ENCODE assay signal across 1 cellular context in genomic region chr20:4135385-4136077, GRCh38.
TF ChIP-seq lines count a peak whose summit lies in the region.

No MANE protein-coding gene starts in this region.

TF ChIP-seq in HEK293, 187 proteins besides CTCF, POLR2A, EP300 and RAD21 (continued from another document):
- TF ChIP-seq, protein P1, sequence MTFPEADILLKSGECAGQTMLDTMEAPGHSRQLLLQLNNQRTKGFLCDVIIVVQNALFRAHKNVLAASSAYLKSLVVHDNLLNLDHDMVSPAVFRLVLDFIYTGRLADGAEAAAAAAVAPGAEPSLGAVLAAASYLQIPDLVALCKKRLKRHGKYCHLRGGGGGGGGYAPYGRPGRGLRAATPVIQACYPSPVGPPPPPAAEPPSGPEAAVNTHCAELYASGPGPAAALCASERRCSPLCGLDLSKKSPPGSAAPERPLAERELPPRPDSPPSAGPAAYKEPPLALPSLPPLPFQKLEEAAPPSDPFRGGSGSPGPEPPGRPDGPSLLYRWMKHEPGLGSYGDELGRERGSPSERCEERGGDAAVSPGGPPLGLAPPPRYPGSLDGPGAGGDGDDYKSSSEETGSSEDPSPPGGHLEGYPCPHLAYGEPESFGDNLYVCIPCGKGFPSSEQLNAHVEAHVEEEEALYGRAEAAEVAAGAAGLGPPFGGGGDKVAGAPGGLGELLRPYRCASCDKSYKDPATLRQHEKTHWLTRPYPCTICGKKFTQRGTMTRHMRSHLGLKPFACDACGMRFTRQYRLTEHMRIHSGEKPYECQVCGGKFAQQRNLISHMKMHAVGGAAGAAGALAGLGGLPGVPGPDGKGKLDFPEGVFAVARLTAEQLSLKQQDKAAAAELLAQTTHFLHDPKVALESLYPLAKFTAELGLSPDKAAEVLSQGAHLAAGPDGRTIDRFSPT (tag by site-specific recombination; IDR thresholded peaks at IDR 0.05) = peak; percentile 91
- TF ChIP-seq ZNF394 (tag by site-specific recombination; IDR thresholded peaks at IDR 0.05; ENCODE audit: borderline replicate concordance) = peak; percentile 73; the same call in 1 of the 2 replicates
- TF ChIP-seq ZNF654 (tag by site-specific recombination; IDR thresholded peaks at IDR 0.05; ENCODE audit: low read depth) = no peak
- peak; percentile 31; the same call in 1 of the 2 replicates for TF ChIP-seq ZNF24 (tag by site-specific recombination; IDR thresholded peaks at IDR 0.05)
- peak; percentile 84 for TF ChIP-seq ZNF223 (tag by site-specific recombination; IDR thresholded peaks at IDR 0.05)
- peak; percentile 27; the same call in 1 of the 2 replicates for TF ChIP-seq ZBTB17 (tag by site-specific recombination; IDR thresholded peaks at IDR 0.05)
- TF ChIP-seq GLIS1 (tag by site-specific recombination; IDR thresholded peaks at IDR 0.05) = peak; percentile 95
- TF ChIP-seq PRDM10 (tag by site-specific recombination; IDR thresholded peaks at IDR 0.05) = peak; percentile 80
- 0 out of 2 replicates have a peak, but pooled peaks have one; percentile 41 for TF ChIP-seq KLF10 (tag by site-specific recombination; IDR thresholded peaks at IDR 0.05)
- peak; percentile 88 for TF ChIP-seq ZNF335 (tag by site-specific recombination; conservative IDR thresholded peaks at IDR 0.05)
- 0 out of 2 replicates have a peak, but pooled peaks have one; percentile 6 for TF ChIP-seq EGR2 (tag by site-specific recombination; IDR thresholded peaks at IDR 0.05; ENCODE audit: low read depth)
- TF ChIP-seq KLF8 (tag by site-specific recombination; IDR thresholded peaks at IDR 0.05) = peak; percentile 46; the same call in 1 of the 2 replicates
- TF ChIP-seq ZFP69B (tag by site-specific recombination; IDR thresholded peaks at IDR 0.05) = 0 out of 2 replicates have a peak, but pooled peaks have one; percentile 36
- peak; percentile 40 for TF ChIP-seq GLIS2 (tag by site-specific recombination; IDR thresholded peaks at IDR 0.05)
- TF ChIP-seq PATZ1 (tag by site-specific recombination; IDR thresholded peaks at IDR 0.05) = peak; percentile 50; the same call in 1 of the 2 replicates
- TF ChIP-seq SP2 (tag by site-specific recombination; IDR thresholded peaks at IDR 0.05) = peak; percentile 31; the same call in 1 of the 2 replicates
- TF ChIP-seq SETDB1 (IDR thresholded peaks at IDR 0.05; ENCODE audit: insufficient read length, low read length) = no peak
- TF ChIP-seq ELK4 (IDR thresholded peaks at IDR 0.05; ENCODE audit: borderline replicate concordance, low read depth, low read length) = no peak
- TF ChIP-seq ZSCAN4 (tag by site-specific recombination; IDR thresholded peaks at IDR 0.05) = no peak
- TF ChIP-seq ZNF585B (tag by site-specific recombination; IDR thresholded peaks at IDR 0.05) = no peak
- TF ChIP-seq ZNF621 (tag by site-specific recombination; IDR thresholded peaks at IDR 0.05) = no peak
- TF ChIP-seq ZNF639 (tag by site-specific recombination; IDR thresholded peaks at IDR 0.05) = 0 out of 2 replicates have a peak, but pooled peaks have one; percentile 73
- peak; percentile 69; the same call in 1 of the 2 replicates for TF ChIP-seq KLF17 (tag by site-specific recombination; IDR thresholded peaks at IDR 0.05)
- peak; percentile 72 for TF ChIP-seq ZNF629 (tag by site-specific recombination; IDR thresholded peaks at IDR 0.05)
- 0 out of 2 replicates have a peak, but pooled peaks have one; percentile 22 for TF ChIP-seq ZFP37 (tag by site-specific recombination; IDR thresholded peaks at IDR 0.05)
- TF ChIP-seq INSM2 (tag by site-specific recombination; IDR thresholded peaks at IDR 0.05) = 0 out of 2 replicates have a peak, but pooled peaks have one; percentile 32
- TF ChIP-seq, protein P2, sequence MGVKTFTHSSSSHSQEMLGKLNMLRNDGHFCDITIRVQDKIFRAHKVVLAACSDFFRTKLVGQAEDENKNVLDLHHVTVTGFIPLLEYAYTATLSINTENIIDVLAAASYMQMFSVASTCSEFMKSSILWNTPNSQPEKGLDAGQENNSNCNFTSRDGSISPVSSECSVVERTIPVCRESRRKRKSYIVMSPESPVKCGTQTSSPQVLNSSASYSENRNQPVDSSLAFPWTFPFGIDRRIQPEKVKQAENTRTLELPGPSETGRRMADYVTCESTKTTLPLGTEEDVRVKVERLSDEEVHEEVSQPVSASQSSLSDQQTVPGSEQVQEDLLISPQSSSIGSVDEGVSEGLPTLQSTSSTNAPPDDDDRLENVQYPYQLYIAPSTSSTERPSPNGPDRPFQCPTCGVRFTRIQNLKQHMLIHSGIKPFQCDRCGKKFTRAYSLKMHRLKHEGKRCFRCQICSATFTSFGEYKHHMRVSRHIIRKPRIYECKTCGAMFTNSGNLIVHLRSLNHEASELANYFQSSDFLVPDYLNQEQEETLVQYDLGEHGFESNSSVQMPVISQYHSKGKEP (tag by site-specific recombination; IDR thresholded peaks at IDR 0.05) = no peak
- peak; percentile 43; the same call in 1 of the 2 replicates for TF ChIP-seq SP3 (tag by site-specific recombination; IDR thresholded peaks at IDR 0.05)
- TF ChIP-seq, protein P3, sequence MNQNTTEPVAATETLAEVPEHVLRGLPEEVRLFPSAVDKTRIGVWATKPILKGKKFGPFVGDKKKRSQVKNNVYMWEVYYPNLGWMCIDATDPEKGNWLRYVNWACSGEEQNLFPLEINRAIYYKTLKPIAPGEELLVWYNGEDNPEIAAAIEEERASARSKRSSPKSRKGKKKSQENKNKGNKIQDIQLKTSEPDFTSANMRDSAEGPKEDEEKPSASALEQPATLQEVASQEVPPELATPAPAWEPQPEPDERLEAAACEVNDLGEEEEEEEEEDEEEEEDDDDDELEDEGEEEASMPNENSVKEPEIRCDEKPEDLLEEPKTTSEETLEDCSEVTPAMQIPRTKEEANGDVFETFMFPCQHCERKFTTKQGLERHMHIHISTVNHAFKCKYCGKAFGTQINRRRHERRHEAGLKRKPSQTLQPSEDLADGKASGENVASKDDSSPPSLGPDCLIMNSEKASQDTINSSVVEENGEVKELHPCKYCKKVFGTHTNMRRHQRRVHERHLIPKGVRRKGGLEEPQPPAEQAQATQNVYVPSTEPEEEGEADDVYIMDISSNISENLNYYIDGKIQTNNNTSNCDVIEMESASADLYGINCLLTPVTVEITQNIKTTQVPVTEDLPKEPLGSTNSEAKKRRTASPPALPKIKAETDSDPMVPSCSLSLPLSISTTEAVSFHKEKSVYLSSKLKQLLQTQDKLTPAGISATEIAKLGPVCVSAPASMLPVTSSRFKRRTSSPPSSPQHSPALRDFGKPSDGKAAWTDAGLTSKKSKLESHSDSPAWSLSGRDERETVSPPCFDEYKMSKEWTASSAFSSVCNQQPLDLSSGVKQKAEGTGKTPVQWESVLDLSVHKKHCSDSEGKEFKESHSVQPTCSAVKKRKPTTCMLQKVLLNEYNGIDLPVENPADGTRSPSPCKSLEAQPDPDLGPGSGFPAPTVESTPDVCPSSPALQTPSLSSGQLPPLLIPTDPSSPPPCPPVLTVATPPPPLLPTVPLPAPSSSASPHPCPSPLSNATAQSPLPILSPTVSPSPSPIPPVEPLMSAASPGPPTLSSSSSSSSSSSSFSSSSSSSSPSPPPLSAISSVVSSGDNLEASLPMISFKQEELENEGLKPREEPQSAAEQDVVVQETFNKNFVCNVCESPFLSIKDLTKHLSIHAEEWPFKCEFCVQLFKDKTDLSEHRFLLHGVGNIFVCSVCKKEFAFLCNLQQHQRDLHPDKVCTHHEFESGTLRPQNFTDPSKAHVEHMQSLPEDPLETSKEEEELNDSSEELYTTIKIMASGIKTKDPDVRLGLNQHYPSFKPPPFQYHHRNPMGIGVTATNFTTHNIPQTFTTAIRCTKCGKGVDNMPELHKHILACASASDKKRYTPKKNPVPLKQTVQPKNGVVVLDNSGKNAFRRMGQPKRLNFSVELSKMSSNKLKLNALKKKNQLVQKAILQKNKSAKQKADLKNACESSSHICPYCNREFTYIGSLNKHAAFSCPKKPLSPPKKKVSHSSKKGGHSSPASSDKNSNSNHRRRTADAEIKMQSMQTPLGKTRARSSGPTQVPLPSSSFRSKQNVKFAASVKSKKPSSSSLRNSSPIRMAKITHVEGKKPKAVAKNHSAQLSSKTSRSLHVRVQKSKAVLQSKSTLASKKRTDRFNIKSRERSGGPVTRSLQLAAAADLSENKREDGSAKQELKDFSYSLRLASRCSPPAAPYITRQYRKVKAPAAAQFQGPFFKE (tag by site-specific recombination; IDR thresholded peaks at IDR 0.05; ENCODE audit: borderline replicate concordance) = no peak
- peak; percentile 38; the same call in 1 of the 2 replicates for TF ChIP-seq IKZF3 (tag by site-specific recombination; IDR thresholded peaks at IDR 0.05)
